ENCODE assay signal across 9 cellular contexts in the genomic region with DNA sequence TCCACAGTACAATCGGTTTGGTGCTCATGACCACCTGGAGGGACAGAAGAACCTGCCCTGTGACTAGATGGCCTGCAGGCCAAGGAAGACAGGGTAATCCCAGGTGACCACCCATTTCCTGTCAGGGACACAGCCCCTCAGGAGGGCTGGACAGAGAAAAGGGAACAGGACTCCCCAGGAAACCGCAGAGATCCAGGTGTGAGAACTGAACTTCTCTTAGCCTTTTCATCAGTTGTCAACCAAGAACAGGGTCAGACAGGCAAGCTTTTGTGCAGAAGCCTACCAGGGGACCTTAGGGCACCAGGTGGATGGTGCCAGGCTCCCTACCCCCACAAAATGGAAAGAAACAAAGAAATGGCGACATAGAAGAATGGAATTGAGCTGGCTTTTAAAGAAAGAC.
DNase-seq lines count a peak whose midpoint lies in the region; ATAC-seq and TF ChIP-seq lines count a peak whose summit lies in the region.
"Had no signal": no experiment of that assay in that cellular context is flagged by ENCODE, and none has a peak within 500 bp of the region (broad histone marks: within the 10 kb centered on the region; RNA-seq: fewer than 3 reads in every experiment).

No MANE protein-coding gene starts in this region.

- H3K36me3 ChIP-seq in breast epithelium (no peaks in the 10 kb centered on the region), mammary epithelial cell (ENCODE audit: insufficient read depth, low read length) (no peaks in the 10 kb centered on the region), mucosa of rectum (ENCODE audit: control insufficient read depth in 2 of 2, insufficient read depth in 2 of 2, low read length in 2 of 2) (no peaks in the 10 kb centered on the region), tibial nerve (no peaks in the 10 kb centered on the region)

- peaks cover 88% of the 10 kb centered on the region for H3K4me1 Mint-ChIP-seq in activated T-cell treated with anti-CD3 and anti-CD28 coated beads, Interleukin-2, amount 50 U/mL, for 4 hours (ENCODE audit: low read depth)

- intact Hi-C loops in breast epithelium (cut with DNase I; ENCODE audit: low total_unique reads) (no loop called here), mammary epithelial cell (cut with micrococcal nuclease) (no loop called here)

- no peaks in the 10 kb centered on the region for H3K9me3 ChIP-seq in breast epithelium
- no peaks in the 10 kb centered on the region for H3K9me3 ChIP-seq in mammary epithelial cell (replicated peaks; ENCODE audit: insufficient read depth, low read length)
- H3K9me3 ChIP-seq in mucosa of rectum (ENCODE audit: control insufficient read depth in 2 of 2, low read length in 2 of 2), result no peaks in the 10 kb centered on the region
- no peaks in the 10 kb centered on the region for H3K9me3 ChIP-seq in tibial nerve

- no peak overlapping the region for H2AFZ ChIP-seq in mammary epithelial cell (ENCODE audit: low read depth, low read length)

- dilution Hi-C loops in mammary epithelial cell (cut with HindIII; ENCODE audit: low sequenced_read_pairs), result no loop called here

- no peaks in the 10 kb centered on the region for H3K9me3 Mint-ChIP-seq in activated T-cell treated with anti-CD3 and anti-CD28 coated beads, Interleukin-2, amount 50 U/mL, for 4 hours

- peak overlapping the region; percentile 54 to 76 for H3K27ac ChIP-seq in breast epithelium
- no peak overlapping the region for H3K27ac ChIP-seq in mammary epithelial cell (ENCODE audit: insufficient read depth, low read depth, low read length)
- peak overlapping the region; percentile 87 to 89 for H3K27ac ChIP-seq in mucosa of rectum (ENCODE audit: low read depth in 2 of 2, low read length in 2 of 2)
- peak overlapping the region; percentile 2 to 86 (median 76) for H3K27ac ChIP-seq in tibial nerve

- no peak for TF ChIP-seq EP300 in tibial nerve (IDR thresholded peaks at IDR 0.05)

- DNase-seq in breast epithelium (ENCODE audit: low spot score in 2 of 2) (peak in 1 of 2 donors; percentile 9), mammary epithelial cell (no peak), tibial nerve (ENCODE audit: low spot score in 2 of 2) (no peak), NCI-H2227 treated with DMSO at 0.1 percent for 48 hours (lab: John Stamatoyannopoulos, UW) (no peak)
- DNase-seq in activated T-cell treated with anti-CD3 and anti-CD28 coated beads, Interleukin-2, amount 50 U/mL, for 4 hours, result no peak
- DNase-seq: NCI-H2081 treated with DMSO at 0.1 percent for 48 hours had no signal

- peaks cover 40% of the 10 kb centered on the region for H3K79me2 ChIP-seq in mammary epithelial cell (ENCODE audit: insufficient read depth, low read length)

- no peak overlapping the region for H3K4me3 ChIP-seq in breast epithelium
- H3K4me3 ChIP-seq in mammary epithelial cell (replicated peaks in 1 of 3; ENCODE audit: insufficient read depth in 1 of 3, low read depth in 2 of 3, low read length in 3 of 3), result no peak overlapping the region
- peak overlapping the region in 1 of 2 donors; percentile 31 for H3K4me3 ChIP-seq in mucosa of rectum (ENCODE audit: low read length in 2 of 2)
- no peak overlapping the region for H3K4me3 ChIP-seq in tibial nerve

- BruUV-seq in mammary epithelial cell (replicated peaks; lab: Mats Ljungman, UMichigan), result no TSS peak

- no peaks in the 10 kb centered on the region for H4K20me1 ChIP-seq in mammary epithelial cell (ENCODE audit: insufficient read depth, low read length)

- in situ Hi-C loops in mammary epithelial cell (cut with MboI; ENCODE audit: low sequenced_read_pairs in 2 of 2), result no loop called here

- H3K9ac ChIP-seq in mammary epithelial cell (ENCODE audit: insufficient read depth, low read length), result no peak overlapping the region
- H3K9ac ChIP-seq in mucosa of rectum (ENCODE audit: low read depth in 1 of 2, low read length in 2 of 2), result peak overlapping the region; percentile 48 to 63

- H3K4me1 ChIP-seq in breast epithelium, result peaks cover 17 to 32% of the 10 kb centered on the region in 2 donors
- peaks cover 20% of the 10 kb centered on the region for H3K4me1 ChIP-seq in mammary epithelial cell (ENCODE audit: insufficient read depth, low read length)
- H3K4me1 ChIP-seq in mucosa of rectum (ENCODE audit: control insufficient read depth in 2 of 2, insufficient read depth in 2 of 2, low read length in 2 of 2), result peaks cover 57 to 60% of the 10 kb centered on the region in 2 donors
- H3K4me1 ChIP-seq in tibial nerve, result peaks cover 0 to 86% (median 63%) of the 10 kb centered on the region in 4 donors

- CTCF ChIA-PET in mammary epithelial cell (lab: Charles Lee; ENCODE audit: low non-redundant PET), result no interaction called here

- H3K36me3 Mint-ChIP-seq in activated T-cell treated with anti-CD3 and anti-CD28 coated beads, Interleukin-2, amount 50 U/mL, for 4 hours (ENCODE audit: insufficient read depth), result peaks cover 8% of the 10 kb centered on the region

- 98% methylated on average over 3 of the region's 3 CpGs for WGBS in mammary epithelial cell (ENCODE audit: low coverage, missing lambda C conversion rate)
- WGBS in tibial nerve, 2 donors, result 79 to 90% methylated on average over 3 of the region's 3 CpGs

- H3K27me3 ChIP-seq in breast epithelium (no peaks in the 10 kb centered on the region), mammary epithelial cell (ENCODE audit: insufficient read depth, low read length) (no peaks in the 10 kb centered on the region), mucosa of rectum (ENCODE audit: control insufficient read depth in 2 of 2, insufficient read depth in 2 of 2, low read length in 2 of 2) (no peaks in the 10 kb centered on the region), tibial nerve (no peaks in the 10 kb centered on the region)

- TF ChIP-seq CTCF in breast epithelium (IDR thresholded peaks at IDR 0.05) (no peak), mammary epithelial cell (conservative IDR thresholded peaks at IDR 0.05 in 1 of 2, IDR thresholded peaks at IDR 0.05 in 1 of 2; ENCODE audit: extremely low read depth in 1 of 2, insufficient read depth in 1 of 2, low read depth in 1 of 2, low read length in 2 of 2) (no peak), tibial nerve (IDR thresholded peaks at IDR 0.05) (no peak)

- peak overlapping the region; percentile 8 for H3K4me3 Mint-ChIP-seq in activated T-cell treated with anti-CD3 and anti-CD28 coated beads, Interleukin-2, amount 50 U/mL, for 4 hours

- TF ChIP-seq POLR2A in breast epithelium (IDR thresholded peaks at IDR 0.05) (no peak), tibial nerve (IDR thresholded peaks at IDR 0.05) (no peak)

- ATAC-seq in activated T-cell treated with anti-CD3 and anti-CD28 coated beads, Interleukin-2, amount 50 U/mL, for 4 hours, result no peak
- ATAC-seq in activated CD4-positive, CD25-positive, alpha-beta regulatory T cell treated with anti-CD3 and anti-CD28 coated beads, Interleukin-2, amount 50 U/mL, for 24 hours, result no peak
- ATAC-seq in HG02973 (IDR thresholded peaks at IDR 0.05; ENCODE audit: unreplicated experiment), result no peak

- no peaks in the 10 kb centered on the region for H3K27me3 Mint-ChIP-seq in activated T-cell treated with anti-CD3 and anti-CD28 coated beads, Interleukin-2, amount 50 U/mL, for 4 hours (ENCODE audit: low read depth)

- H3K4me2 ChIP-seq in mammary epithelial cell (ENCODE audit: insufficient read depth, low read depth, low read length), result no peak overlapping the region
